ENCODE assay signal across 16 cellular contexts in genomic region chr5:76634661-76635060, GRCh38. TPM values are rescaled to one million over a fixed set of nuclear protein-coding genes. Genes with fewer than 3 reads are reported as not detected.
DNase-seq lines count a peak whose midpoint lies in the region; ATAC-seq, FAIRE-seq and TF ChIP-seq lines count a peak whose summit lies in the region.
"Had no signal": no experiment of that assay in that cellular context is flagged by ENCODE, and none has a peak within 500 bp of the region (broad histone marks: within the 10 kb centered on the region; RNA-seq: fewer than 3 reads in every experiment).

No MANE protein-coding gene starts in this region.

- intact Hi-C loops in natural killer cell (cut with micrococcal nuclease): no loop called here

- POLR2A ChIA-PET in T-cell (lab: Charles Lee): no interaction called here

- H3K27ac Mint-ChIP-seq in natural killer cell (peak overlapping the region; percentile 23 to 52), T-cell (peak overlapping the region; percentile 32 to 45), chondrocyte (ENCODE audit: unreplicated experiment) (no peak overlapping the region)
- peak overlapping the region in 1 of 2 donors; percentile 67 for H3K27ac Mint-ChIP-seq in natural killer cell treated with Interleukin-12 subunit alpha and Interleukin-12 subunit beta and Interleukin-15 and Interleukin-18, amount 100 ng/mL, for 72 hours
- peak overlapping the region; percentile 33 for H3K27ac Mint-ChIP-seq in stimulated activated effector memory CD8-positive, alpha-beta T cell treated with anti-CD3 and anti-CD28 coated beads, Interleukin-12 subunit alpha, Interleukin-12 subunit beta, amount 100 ng/mL, for 72 hours

- CTCF ChIA-PET in T-cell (lab: Charles Lee): interaction anchor here (0.6 to 1.0 kb wide), 5 partner anchors 10 to 144 kb away, joined by 3 to 5 read pairs (median 3); no protein-coding TSS in a partner anchor

- H3K9me3 Mint-ChIP-seq in natural killer cell: no peaks in the 10 kb centered on the region
- H3K9me3 Mint-ChIP-seq in natural killer cell treated with Interleukin-12 subunit alpha and Interleukin-12 subunit beta and Interleukin-15 and Interleukin-18, amount 100 ng/mL, for 72 hours: no peaks in the 10 kb centered on the region
- no peaks in the 10 kb centered on the region for H3K9me3 Mint-ChIP-seq in T-cell
- peaks cover 2% of the 10 kb centered on the region for H3K9me3 Mint-ChIP-seq in chondrocyte (ENCODE audit: low read depth)
- no peaks in the 10 kb centered on the region for H3K9me3 Mint-ChIP-seq in stimulated activated effector memory CD8-positive, alpha-beta T cell treated with anti-CD3 and anti-CD28 coated beads, Interleukin-12 subunit alpha, Interleukin-12 subunit beta, amount 100 ng/mL, for 72 hours
- H3K9me3 Mint-ChIP-seq: CD14-positive monocyte had no signal

- no peak for TF ChIP-seq POLR2A in H54 (IDR thresholded peaks at IDR 0.05; ENCODE audit: low read depth, low read length)

- no peak for ATAC-seq in natural killer cell
- ATAC-seq in natural killer cell treated with Interleukin-12 subunit alpha and Interleukin-12 subunit beta and Interleukin-15 and Interleukin-18, amount 100 ng/mL, for 72 hours: no peak
- ATAC-seq in T-cell (replicated peaks in 1 of 4): no peak
- ATAC-seq in stimulated activated effector memory CD8-positive, alpha-beta T cell treated with anti-CD3 and anti-CD28 coated beads, Interleukin-12 subunit alpha, Interleukin-12 subunit beta, amount 100 ng/mL, for 72 hours: no peak
- ATAC-seq: GM12878 had no signal

- no peak for FAIRE-seq in H54 (lab: Jason Lieb, UNC)
- FAIRE-seq: A204.1, GM12878, GM19239, H1 had no signal

- H3K4me3 Mint-ChIP-seq in natural killer cell: no peak overlapping the region
- no peak overlapping the region for H3K4me3 Mint-ChIP-seq in natural killer cell treated with Interleukin-12 subunit alpha and Interleukin-12 subunit beta and Interleukin-15 and Interleukin-18, amount 100 ng/mL, for 72 hours
- no peak overlapping the region for H3K4me3 Mint-ChIP-seq in T-cell
- no peak overlapping the region for H3K4me3 Mint-ChIP-seq in chondrocyte (ENCODE audit: unreplicated experiment)
- no peak overlapping the region for H3K4me3 Mint-ChIP-seq in stimulated activated effector memory CD8-positive, alpha-beta T cell treated with anti-CD3 and anti-CD28 coated beads, Interleukin-12 subunit alpha, Interleukin-12 subunit beta, amount 100 ng/mL, for 72 hours
- H3K4me3 Mint-ChIP-seq: CD14-positive monocyte had no signal

- no peak for TF ChIP-seq CTCF in natural killer cell (IDR thresholded peaks at IDR 0.05)
- peak; percentile 15 for TF ChIP-seq CTCF in chondrocyte (IDR thresholded peaks at IDR 0.05)

- H3K36me3 Mint-ChIP-seq in natural killer cell: peaks cover 19% of the 10 kb centered on the region
- H3K36me3 Mint-ChIP-seq in natural killer cell treated with Interleukin-12 subunit alpha and Interleukin-12 subunit beta and Interleukin-15 and Interleukin-18, amount 100 ng/mL, for 72 hours: peaks cover 16% of the 10 kb centered on the region
- peaks cover 64% of the 10 kb centered on the region for H3K36me3 Mint-ChIP-seq in T-cell
- no peaks in the 10 kb centered on the region for H3K36me3 Mint-ChIP-seq in chondrocyte (ENCODE audit: low read depth)
- H3K36me3 Mint-ChIP-seq in stimulated activated effector memory CD8-positive, alpha-beta T cell treated with anti-CD3 and anti-CD28 coated beads, Interleukin-12 subunit alpha, Interleukin-12 subunit beta, amount 100 ng/mL, for 72 hours: peaks cover 66% of the 10 kb centered on the region

- H3K27me3 Mint-ChIP-seq in natural killer cell (ENCODE audit: low read depth in 2 of 2) (no peaks in the 10 kb centered on the region), T-cell (no peaks in the 10 kb centered on the region), chondrocyte (ENCODE audit: low read depth) (no peaks in the 10 kb centered on the region)
- no peaks in the 10 kb centered on the region for H3K27me3 Mint-ChIP-seq in natural killer cell treated with Interleukin-12 subunit alpha and Interleukin-12 subunit beta and Interleukin-15 and Interleukin-18, amount 100 ng/mL, for 72 hours

- DNase-seq in natural killer cell (no peak), T-cell (no peak), chondrocyte (ENCODE audit: low spot score) (no peak), H54 (ENCODE audit: insufficient read length, low spot score) (no peak), SIG-M5 (lab: John Stamatoyannopoulos, UW) (no peak), kidney glomerular epithelial cell (lab: John Stamatoyannopoulos, UW) (no peak)
- DNase-seq in natural killer cell treated with Interleukin-12 subunit alpha and Interleukin-12 subunit beta and Interleukin-15 and Interleukin-18, amount 100 ng/mL, for 72 hours (ENCODE audit: low spot score): no peak
- no peak for DNase-seq in stimulated activated effector memory CD8-positive, alpha-beta T cell treated with anti-CD3 and anti-CD28 coated beads, Interleukin-12 subunit alpha, Interleukin-12 subunit beta, amount 100 ng/mL, for 72 hours (ENCODE audit: low spot score in 2 of 2)
- DNase-seq: Calu3, DMS 273 treated with DMSO at 0.1 percent for 48 hours, HCEC 1CT had no signal

- peaks cover 28 to 48% of the 10 kb centered on the region in 2 donors for H3K4me1 Mint-ChIP-seq in natural killer cell
- peaks cover 17 to 21% of the 10 kb centered on the region in 2 donors for H3K4me1 Mint-ChIP-seq in natural killer cell treated with Interleukin-12 subunit alpha and Interleukin-12 subunit beta and Interleukin-15 and Interleukin-18, amount 100 ng/mL, for 72 hours (ENCODE audit: low read depth in 2 of 2)
- peaks cover 4 to 18% (median 4%) of the 10 kb centered on the region in 3 donors for H3K4me1 Mint-ChIP-seq in T-cell
- H3K4me1 Mint-ChIP-seq in chondrocyte (ENCODE audit: low read depth): peaks cover 23% of the 10 kb centered on the region
- peaks cover 10% of the 10 kb centered on the region for H3K4me1 Mint-ChIP-seq in stimulated activated effector memory CD8-positive, alpha-beta T cell treated with anti-CD3 and anti-CD28 coated beads, Interleukin-12 subunit alpha, Interleukin-12 subunit beta, amount 100 ng/mL, for 72 hours

RNA-seq across cellular contexts. Expression of gene F2RL2, which starts 11.5 kb away (rescaled TPM):
- total RNA-seq in natural killer cell (not detected), T-cell (under 1 TPM in 1 of 5 donors, not detected in 4; 0.09 TPM), chondrocyte (7.9 to 31.3 TPM (median 8.4 TPM) in 3 replicates)
- not detected for total RNA-seq in natural killer cell treated with Interleukin-12 subunit alpha and Interleukin-12 subunit beta and Interleukin-15 and Interleukin-18, amount 100 ng/mL, for 72 hours
- total RNA-seq: Calu3, GM12878 had no signal
